Comparison of ENCODE assay signal across 28 cellular contexts in the genomic region with DNA sequence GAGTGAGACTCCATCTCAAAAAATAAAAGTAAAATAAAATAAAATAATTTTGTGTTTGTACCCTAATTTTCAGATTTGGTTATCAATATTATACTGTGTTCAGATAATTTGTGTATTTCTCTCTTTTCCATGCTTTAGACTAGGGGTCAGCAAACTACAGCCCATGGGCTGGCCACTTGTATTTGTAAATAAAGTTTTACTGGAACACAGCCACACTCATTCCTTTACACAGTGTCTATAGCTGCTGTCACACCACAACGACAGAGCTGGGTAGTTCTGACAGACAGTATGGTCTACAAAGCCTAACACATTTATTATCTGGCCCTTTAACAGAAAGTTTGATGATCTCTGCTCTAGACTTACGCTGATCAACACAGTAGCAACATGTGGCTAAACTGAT.
"Had no signal": no experiment of that assay in that cellular context is flagged by ENCODE, and none has a peak within 500 bp of the region (broad histone marks: within the 10 kb centered on the region; RNA-seq: fewer than 3 reads in every experiment).

No MANE protein-coding gene starts in this region.

- H3K36me3 ChIP-seq: colonic mucosa, esophagus muscularis mucosa, esophagus squamous epithelium, gastrocnemius medialis, gastroesophageal sphincter, heart left ventricle, heart right ventricle had no signal

- H3K27ac ChIP-seq: colonic mucosa, coronary artery, dorsolateral prefrontal cortex, epithelial cell of prostate, esophagus muscularis mucosa, esophagus squamous epithelium, foreskin keratinocyte, gastrocnemius medialis, gastroesophageal sphincter, heart left ventricle, heart right ventricle had no signal

- H3K9me3 Mint-ChIP-seq: effector memory CD8-positive, alpha-beta T cell had no signal

- H3K4me1 Mint-ChIP-seq: endodermal cell had no signal

- H3K27ac Mint-ChIP-seq: dendritic cell treated with granulocyte-macrophage colony-stimulating factor and Interleukin-4, amounts not matched to agents 40 ng/mL and 50 ng/mL, for 4 days; effector memory CD8-positive, alpha-beta T cell; endodermal cell had no signal

- H3K4me3 ChIP-seq: colonic mucosa, coronary artery, dorsolateral prefrontal cortex, esophagus muscularis mucosa, esophagus squamous epithelium, gastrocnemius medialis, gastroesophageal sphincter, heart left ventricle, heart right ventricle had no signal

- H3K9me3 ChIP-seq: colonic mucosa, gastrocnemius medialis had no signal

- FAIRE-seq: colon, endometrium, endothelial cell of umbilical vein, frontal cortex had no signal

- DNase-seq: colonic mucosa; cortex of kidney; dermis blood vessel endothelial cell; dorsolateral prefrontal cortex; effector CD4-positive, alpha-beta T cell; effector CD8-positive, alpha-beta T cell; effector memory CD4-positive, alpha-beta T cell; effector memory CD8-positive, alpha-beta T cell; endodermal cell; erythroblast; esophagus squamous epithelium; foreskin fibroblast; foreskin keratinocyte; foreskin melanocyte; gastrocnemius medialis; glutamatergic neuron; heart left ventricle; heart right ventricle had no signal

- H3K4me1 ChIP-seq: colonic mucosa, esophagus muscularis mucosa, esophagus squamous epithelium, foreskin keratinocyte, gastrocnemius medialis, gastroesophageal sphincter, heart left ventricle, heart right ventricle had no signal

- ATAC-seq: effector memory CD8-positive, alpha-beta T cell; esophagus mucosa; foreskin keratinocyte; gastrocnemius medialis; gastroesophageal sphincter; heart left ventricle; heart right ventricle had no signal

- H3K27me3 ChIP-seq: colonic mucosa, dorsolateral prefrontal cortex had no signal

- H3K4me3 Mint-ChIP-seq: dendritic cell treated with granulocyte-macrophage colony-stimulating factor and Interleukin-4, amounts not matched to agents 40 ng/mL and 50 ng/mL, for 4 days; effector memory CD8-positive, alpha-beta T cell; endodermal cell had no signal
